In genomic region chr2:69026026-69026425, GRCh38 we compare ENCODE assay signal across 7 cellular contexts. TPM values are rescaled to one million over a fixed set of nuclear protein-coding genes. Genes with fewer than 3 reads are reported as not detected.
A peak's percentile ranks its signal among the peaks of the same experiment; 100 is the strongest.
DNase-seq lines count a peak whose midpoint lies in the region; ATAC-seq, FAIRE-seq and TF ChIP-seq lines count a peak whose summit lies in the region.

No MANE protein-coding gene starts in this region.

- TF ChIP-seq POLR2A in endothelial cell of umbilical vein (IDR thresholded peaks at IDR 0.05; ENCODE audit: low read depth, low read length), result no peak

- BruUV-seq in endothelial cell of umbilical vein (replicated peaks; lab: Mats Ljungman, UMichigan), result no TSS peak

- H3K27ac Mint-ChIP-seq in neural progenitor cell, result no peak overlapping the region

- H3K9me3 ChIP-seq in endothelial cell of umbilical vein (replicated peaks; ENCODE audit: control insufficient read depth, insufficient read depth, low read length), result no peaks in the 10 kb centered on the region
- no peaks in the 10 kb centered on the region for H3K9me3 ChIP-seq in neural progenitor cell (ENCODE audit: low read depth)

- intact Hi-C loops in endothelial cell of umbilical vein (cut with micrococcal nuclease) (loop anchor here (1.0 to 5.0 kb wide), 4 partner anchors 151 to 281 kb away; no protein-coding TSS in a partner anchor), posterior cingulate gyrus (cut with DNase I) (loop anchor here (5.0 kb wide), 1 partner anchor 281 kb away; no protein-coding TSS in a partner anchor)

- CTCF ChIA-PET in endothelial cell of umbilical vein (lab: Charles Lee), result interaction anchor here (0.5 to 1.7 kb wide), 21 partner anchors 9 to 411 kb away, joined by 3 to 38 read pairs (median 3); partner anchors contain the start of gene NFU1

- FAIRE-seq in endothelial cell of umbilical vein (lab: Jason Lieb, UNC), result peak; percentile 69

- H3K4me3 Mint-ChIP-seq in neural progenitor cell, result no peak overlapping the region

- H2AFZ ChIP-seq in endothelial cell of umbilical vein (ENCODE audit: low read depth, low read length) (no peak overlapping the region), neural progenitor cell (replicated peaks) (no peak overlapping the region)

- POLR2A ChIA-PET in endothelial cell of umbilical vein (lab: Charles Lee), result no interaction called here

- H3K4me1 ChIP-seq in endothelial cell of umbilical vein (ENCODE audit: control insufficient read depth, extremely low read depth, insufficient read depth, low read length) (peaks cover 3% of the 10 kb centered on the region), neural progenitor cell (peaks cover 2% of the 10 kb centered on the region)

- H3K79me2 ChIP-seq in endothelial cell of umbilical vein (ENCODE audit: control insufficient read depth, insufficient read depth, low read length) (no peaks in the 10 kb centered on the region), neural progenitor cell (ENCODE audit: low read depth) (no peaks in the 10 kb centered on the region)

- H3K27me3 ChIP-seq in GM06990 (replicated peaks; ENCODE audit: control insufficient read depth, insufficient read depth, low read length), result no peaks in the 10 kb centered on the region; the same call in none of the 2 replicates
- H3K27me3 ChIP-seq in endothelial cell of umbilical vein (ENCODE audit: control insufficient read depth in 2 of 2, insufficient read depth in 2 of 2, low read length in 2 of 2), result peaks cover 0 to 4% of the 10 kb centered on the region in 2 experiments
- H3K27me3 ChIP-seq in neural progenitor cell, result no peaks in the 10 kb centered on the region

- H3K9me3 Mint-ChIP-seq in neural progenitor cell, result peaks cover 15% of the 10 kb centered on the region

- no peak overlapping the region for H3K9ac ChIP-seq in endothelial cell of umbilical vein (replicated peaks; ENCODE audit: extremely low read depth, insufficient read depth, low read length)
- no peak overlapping the region for H3K9ac ChIP-seq in neural progenitor cell

- dilution Hi-C loops in endothelial cell of umbilical vein (cut with MboI; ENCODE audit: extremely low pct_ligation_motif_present, low sequenced_read_pairs), result no loop called here

- H4K20me1 ChIP-seq in endothelial cell of umbilical vein (replicated peaks; ENCODE audit: control insufficient read depth, extremely low read depth, insufficient read depth, low read length) (no peaks in the 10 kb centered on the region), neural progenitor cell (ENCODE audit: low read depth) (no peaks in the 10 kb centered on the region)

- no peaks in the 10 kb centered on the region for H3K36me3 ChIP-seq in GM06990 (ENCODE audit: control insufficient read depth, insufficient read depth, low read length)
- no peaks in the 10 kb centered on the region for H3K36me3 ChIP-seq in endothelial cell of umbilical vein (ENCODE audit: control insufficient read depth in 2 of 2, extremely low read depth in 1 of 2, insufficient read depth in 2 of 2, low read length in 2 of 2)
- no peaks in the 10 kb centered on the region for H3K36me3 ChIP-seq in neural progenitor cell

- no peak overlapping the region for H3K4me2 ChIP-seq in endothelial cell of umbilical vein (ENCODE audit: insufficient read depth, low read length)
- no peak overlapping the region for H3K4me2 ChIP-seq in neural progenitor cell

- no peaks in the 10 kb centered on the region for H3F3A ChIP-seq in neural progenitor cell (ENCODE audit: low read depth)

- DNase-seq in GM06990 (ENCODE audit: extremely low read depth, insufficient read length) (peak; percentile 17), OCI-M1 (lab: John Stamatoyannopoulos, UW) (peak; percentile 75), endothelial cell of umbilical vein (ENCODE audit: low read depth, low spot score) (peak; percentile 76), neural progenitor cell (ENCODE audit: low spot score) (peak; percentile 69), posterior cingulate gyrus (no peak)

- H3K4me3 ChIP-seq in GM06990 (replicated peaks; ENCODE audit: low read depth, low read length) (no peak overlapping the region), endothelial cell of umbilical vein (replicated peaks in 1 of 3; ENCODE audit: insufficient read depth in 1 of 3, low read depth in 1 of 3, low read length in 3 of 3) (no peak overlapping the region), neural progenitor cell (no peak overlapping the region)

- peak; percentile 57 for ATAC-seq in HG02981 (IDR thresholded peaks at IDR 0.05; ENCODE audit: unreplicated experiment)
- ATAC-seq in HG02798 (IDR thresholded peaks at IDR 0.05; ENCODE audit: poor library complexity, unreplicated experiment), result no peak

- H3K27me3 Mint-ChIP-seq in neural progenitor cell (ENCODE audit: insufficient read depth, low read depth), result peaks cover 2% of the 10 kb centered on the region

- peaks cover 8% of the 10 kb centered on the region for H3K4me1 Mint-ChIP-seq in neural progenitor cell

- H3K36me3 Mint-ChIP-seq in neural progenitor cell, result peaks cover 17% of the 10 kb centered on the region

- no peak overlapping the region for H3K27ac ChIP-seq in endothelial cell of umbilical vein (ENCODE audit: insufficient read depth, low read depth, low read length)
- no peak overlapping the region for H3K27ac ChIP-seq in neural progenitor cell

- TF ChIP-seq CTCF in GM06990 (IDR thresholded peaks at IDR 0.05; ENCODE audit: insufficient read depth, low read length, poor library complexity, severe bottlenecking) (peak; percentile 56), endothelial cell of umbilical vein (IDR thresholded peaks at IDR 0.05; ENCODE audit: extremely low read depth in 1 of 2, insufficient read depth in 1 of 2, low read depth in 1 of 2, low read length in 2 of 2) (peak; percentile 51 to 57), neural progenitor cell (IDR thresholded peaks at IDR 0.05) (peak; percentile 83)

- no peaks in the 10 kb centered on the region for H3K9me1 ChIP-seq in endothelial cell of umbilical vein (replicated peaks; ENCODE audit: control insufficient read depth, extremely low read depth, insufficient read depth, low read length)

TF ChIP-seq in endothelial cell of umbilical vein, 7 proteins besides CTCF, POLR2A, EP300 and RAD21:
- no peak for TF ChIP-seq GATA2 (IDR thresholded peaks at IDR 0.05; ENCODE audit: insufficient read depth, insufficient read length, low read depth, low read length)
- TF ChIP-seq JUN (IDR thresholded peaks at IDR 0.05; ENCODE audit: borderline replicate concordance, insufficient read depth, insufficient read length, low read depth), result no peak
- TF ChIP-seq EZH2 (IDR thresholded peaks at IDR 0.05; ENCODE audit: borderline replicate concordance, low read depth, low read length, severe bottlenecking), result no peak
- TF ChIP-seq, protein P1, sequence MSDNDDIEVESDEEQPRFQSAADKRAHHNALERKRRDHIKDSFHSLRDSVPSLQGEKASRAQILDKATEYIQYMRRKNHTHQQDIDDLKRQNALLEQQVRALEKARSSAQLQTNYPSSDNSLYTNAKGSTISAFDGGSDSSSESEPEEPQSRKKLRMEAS (IDR thresholded peaks at IDR 0.05; ENCODE audit: insufficient read depth, insufficient read length), result no peak
- no peak for TF ChIP-seq POLR2AphosphoS5 (IDR thresholded peaks at IDR 0.05; ENCODE audit: insufficient read depth, low read depth, low read length)
- no peak for TF ChIP-seq MYC (IDR thresholded peaks at IDR 0.05; ENCODE audit: low read depth, low read length)
- TF ChIP-seq FOS (IDR thresholded peaks at IDR 0.05; ENCODE audit: borderline replicate concordance, insufficient read depth, low read length), result no peak

RNA-seq across cellular contexts. Expression of gene ANTXR1, which starts 13.0 kb away (rescaled TPM):
- 10.7 and 17.3 TPM in 2 replicates for total RNA-seq in endothelial cell of umbilical vein
- polyA plus RNA-seq in endothelial cell of umbilical vein, result 3.7 and 4.2 TPM in 2 replicates
- 4.4 and 4.6 TPM in 2 replicates for polyA plus RNA-seq in endothelial cell of umbilical vein (2011; cell fraction: cytosol; rRNA removed)
- polyA plus RNA-seq in endothelial cell of umbilical vein (2011; cell fraction: nucleus; rRNA removed), result 5.1 and 5.7 TPM in 2 replicates
- 8.0 and 12.6 TPM in 2 replicates for polyA plus RNA-seq in endothelial cell of umbilical vein (2012)
- polyA minus RNA-seq in endothelial cell of umbilical vein, result 8.2 and 10.1 TPM in 2 replicates
- 19.8 TPM for polyA minus RNA-seq in endothelial cell of umbilical vein (2011; cell fraction: cytosol; rRNA and poly(A)+ RNA removed)
- 11.4 and 13.4 TPM in 2 replicates for polyA minus RNA-seq in endothelial cell of umbilical vein (2011; cell fraction: nucleus; rRNA and poly(A)+ RNA removed)
- 6.5 and 6.7 TPM in 2 replicates for total RNA-seq in neural progenitor cell (ENCODE audit: low replicate concordance)

RNA-seq across cellular contexts. Expression of gene GKN1, which starts 51.6 kb away (rescaled TPM):
- total RNA-seq in endothelial cell of umbilical vein (not detected in 2 replicates), neural progenitor cell (ENCODE audit: low replicate concordance) (not detected in 2 replicates)
- not detected in 2 replicates for polyA plus RNA-seq in endothelial cell of umbilical vein
- polyA plus RNA-seq in endothelial cell of umbilical vein (2011; cell fraction: cytosol; rRNA removed), result not detected in 2 replicates
- polyA plus RNA-seq in endothelial cell of umbilical vein (2011; cell fraction: nucleus; rRNA removed), result not detected in 2 replicates
- not detected in 2 replicates for polyA plus RNA-seq in endothelial cell of umbilical vein (2012)
- polyA minus RNA-seq in endothelial cell of umbilical vein, result not detected in 2 replicates
- polyA minus RNA-seq in endothelial cell of umbilical vein (2011; cell fraction: cytosol; rRNA and poly(A)+ RNA removed), result not detected
- polyA minus RNA-seq in endothelial cell of umbilical vein (2011; cell fraction: nucleus; rRNA and poly(A)+ RNA removed), result not detected in 2 replicates

Comparison
In these comparisons a context has a peak if more than half of its experiments do, and no peak if none do; other contexts are left out.
1. DNase-seq: peak in GM06990 (single experiment), OCI-M1 (single experiment), endothelial cell of umbilical vein (single experiment) and neural progenitor cell (single experiment); none in posterior cingulate gyrus (0 of 10).
2. Peak in every context shown above with its lines, with median percentiles within 50 percentile points of each other: CTCF ChIP-seq.